ENCODE assay signal across 16 cellular contexts in genomic region chr1:198620198-198620597, GRCh38. TPM values are rescaled to one million over a fixed set of nuclear protein-coding genes. Genes with fewer than 3 reads are reported as not detected.
DNase-seq lines count a peak whose midpoint lies in the region; ATAC-seq and TF ChIP-seq lines count a peak whose summit lies in the region.
"Had no signal": no experiment of that assay in that cellular context is flagged by ENCODE, and none has a peak within 500 bp of the region (broad histone marks: within the 10 kb centered on the region; RNA-seq: fewer than 3 reads in every experiment).

No MANE protein-coding gene starts in this region.

- H4K91ac ChIP-seq in neuronal stem cell (ENCODE audit: low read depth, low read length, poor library complexity): no peak overlapping the region

- no CpG with 5 or more reads among the region's 3 CpGs for WGBS in neuronal stem cell (ENCODE audit: extremely low coverage in 2 of 2, insufficient read length in 2 of 2, insufficient replicate concordance in 1 of 2), 2 donors

- H3K18ac ChIP-seq in neuronal stem cell (ENCODE audit: low read length): no peak overlapping the region

- H2BK120ac ChIP-seq in neuronal stem cell (ENCODE audit: low read depth, low read length): no peak overlapping the region

- H2BK15ac ChIP-seq in neuronal stem cell (ENCODE audit: low read length): no peak overlapping the region

- H2BK5ac ChIP-seq in neuronal stem cell (ENCODE audit: low read length): no peak overlapping the region

- no peaks in the 10 kb centered on the region for H3K36me3 ChIP-seq in BLaER1
- H3K36me3 ChIP-seq in DOHH2 (ENCODE audit: control insufficient read depth, low read length): peaks cover 2% of the 10 kb centered on the region; the same call in 1 of the 2 replicates
- no peaks in the 10 kb centered on the region for H3K36me3 ChIP-seq in lower lobe of right lung
- H3K36me3 ChIP-seq in neuronal stem cell (replicated peaks in 1 of 2; ENCODE audit: control insufficient read depth in 2 of 2, insufficient read depth in 2 of 2, low read length in 2 of 2): no peaks in the 10 kb centered on the region
- H3K36me3 ChIP-seq: adrenal gland, pancreas had no signal

- H4K8ac ChIP-seq in neuronal stem cell (ENCODE audit: low read depth, low read length): no peak overlapping the region

- H3K4me2 ChIP-seq in BLaER1 (peak overlapping the region; percentile 80), DOHH2 (ENCODE audit: low read length) (peak overlapping the region; percentile 96), neuronal stem cell (ENCODE audit: insufficient read depth, low read length, poor library complexity, severe bottlenecking) (no peak overlapping the region)
- H3K4me2 ChIP-seq: smooth muscle cell had no signal

- no peaks in the 10 kb centered on the region for H3K9me2 ChIP-seq in DOHH2 (replicated peaks; ENCODE audit: control insufficient read depth, low read length)

- no peak overlapping the region for H3K4ac ChIP-seq in neuronal stem cell (ENCODE audit: low read length)

- H3K14ac ChIP-seq in neuronal stem cell (ENCODE audit: low read length): no peak overlapping the region

- CTCF ChIA-PET in activated B cell treated with CpG ODN at 0.5 μM for 24 hours (lab: Charles Lee): interaction anchor here (1.1 to 7.3 kb wide), 16 partner anchors 9 to 154 kb away, joined by 3 to 46 read pairs (median 5); partner anchors contain the start of gene PTPRC

- H3K9me3 ChIP-seq in BLaER1 (no peaks in the 10 kb centered on the region), DOHH2 (ENCODE audit: control insufficient read depth, insufficient read depth, low read length) (no peaks in the 10 kb centered on the region), lower lobe of right lung (no peaks in the 10 kb centered on the region), neuronal stem cell (replicated peaks in 1 of 2; ENCODE audit: control insufficient read depth in 2 of 2, insufficient read depth in 1 of 2, low read depth in 1 of 2, low read length in 2 of 2) (no peaks in the 10 kb centered on the region)
- H3K9me3 ChIP-seq: adrenal gland, pancreas had no signal

- no peaks in the 10 kb centered on the region for H3K36me3 Mint-ChIP-seq in activated B cell treated with CpG ODN at 0.5 μM for 24 hours (ENCODE audit: low read depth)

- intact Hi-C loops in activated B cell treated with CpG ODN at 0.5 μM for 24 hours (cut with micrococcal nuclease): loop anchor here (1.0 to 10.0 kb wide), 2 partner anchors 8 to 365 kb away; no protein-coding TSS in a partner anchor
- intact Hi-C loops in lower lobe of right lung (cut with DNase I): no loop called here

- H3K9me3 Mint-ChIP-seq in activated B cell treated with CpG ODN at 0.5 μM for 24 hours: no peaks in the 10 kb centered on the region

- H3F3A ChIP-seq in DOHH2 (ENCODE audit: control insufficient read depth, insufficient read depth): peaks cover 66% of the 10 kb centered on the region

- DNase-seq in activated B cell treated with CpG ODN at 0.5 μM for 24 hours (no peak), lower lobe of right lung (no peak), AG08395 (ENCODE audit: low spot score) (no peak), kidney glomerular epithelial cell (lab: John Stamatoyannopoulos, UW) (no peak), neuronal stem cell (ENCODE audit: low spot score) (no peak)
- DNase-seq in activated effector memory CD4-positive, alpha-beta T cell treated with Interleukin-2 at 50 U/mL for 16 hours: no peak
- DNase-seq: adrenal gland, DMS79, NCI-H2029 treated with DMSO at 0.1 percent for 48 hours, NCI-H69, pancreas had no signal

- no peak overlapping the region for H3K23ac ChIP-seq in neuronal stem cell (ENCODE audit: low read depth, low read length, poor library complexity)

- peaks cover 83% of the 10 kb centered on the region for H3K4me1 Mint-ChIP-seq in activated B cell treated with CpG ODN at 0.5 μM for 24 hours

- H3K4me3 Mint-ChIP-seq in activated B cell treated with CpG ODN at 0.5 μM for 24 hours: peak overlapping the region; percentile 79

- ATAC-seq in activated B cell treated with CpG ODN at 0.5 μM for 24 hours (ENCODE audit: low read depth) (no peak), lower lobe of right lung (no peak)

- no peaks in the 10 kb centered on the region for H4K20me1 ChIP-seq in BLaER1
- H4K20me1 ChIP-seq in DOHH2 (ENCODE audit: control insufficient read depth, insufficient read depth, low read depth, low read length): no peaks in the 10 kb centered on the region

- H3K27me3 Mint-ChIP-seq in activated B cell treated with CpG ODN at 0.5 μM for 24 hours: no peaks in the 10 kb centered on the region

- H3K27ac ChIP-seq in BLaER1 (peak overlapping the region; percentile 88), DOHH2 (ENCODE audit: low read depth, low read length) (peak overlapping the region; percentile 100), lower lobe of right lung (peak overlapping the region; percentile 69), neuronal stem cell (replicated peaks; ENCODE audit: low read length) (no peak overlapping the region)
- H3K27ac ChIP-seq: pancreas, RWPE1 had no signal

- 0 out of 2 replicates have a peak, but pooled peaks cover 3% of the 10 kb centered on the region for H3K79me2 ChIP-seq in DOHH2 (ENCODE audit: control insufficient read depth, low read length)

- no peak overlapping the region for H2AFZ ChIP-seq in neuronal stem cell (ENCODE audit: low read length)

- peaks cover 44% of the 10 kb centered on the region for H3K4me1 ChIP-seq in BLaER1
- H3K4me1 ChIP-seq in DOHH2 (ENCODE audit: control insufficient read depth, low read length): peaks cover 98% of the 10 kb centered on the region
- H3K4me1 ChIP-seq in lower lobe of right lung: peaks cover 5% of the 10 kb centered on the region
- no peaks in the 10 kb centered on the region for H3K4me1 ChIP-seq in neuronal stem cell (ENCODE audit: control insufficient read depth in 2 of 2, insufficient read depth in 1 of 2, low read depth in 1 of 2, low read length in 2 of 2)
- H3K4me1 ChIP-seq: adrenal gland, pancreas had no signal

- H3K27ac Mint-ChIP-seq in activated B cell treated with CpG ODN at 0.5 μM for 24 hours: peak overlapping the region; percentile 97

- H3K27me3 ChIP-seq in BLaER1: no peaks in the 10 kb centered on the region
- no peaks in the 10 kb centered on the region for H3K27me3 ChIP-seq in DOHH2 (ENCODE audit: control insufficient read depth, low read length)
- H3K27me3 ChIP-seq in lower lobe of right lung (ENCODE audit: low read depth): no peaks in the 10 kb centered on the region
- no peaks in the 10 kb centered on the region for H3K27me3 ChIP-seq in neuronal stem cell (ENCODE audit: control insufficient read depth in 3 of 3, insufficient read depth in 3 of 3, low read depth in 1 of 3, low read length in 3 of 3)
- H3K27me3 ChIP-seq: adrenal gland, pancreas had no signal

- H3K79me1 ChIP-seq in neuronal stem cell (ENCODE audit: low read depth, low read length): peaks cover 2% of the 10 kb centered on the region

- no peak overlapping the region for H2BK12ac ChIP-seq in neuronal stem cell (ENCODE audit: low read length)

- H3K9ac ChIP-seq in BLaER1 (no peak overlapping the region; the same call in 1 of the 2 replicates), neuronal stem cell (ENCODE audit: low read depth, low read length, poor library complexity) (no peak overlapping the region)

- POLR2A ChIA-PET in activated B cell treated with CpG ODN at 0.5 μM for 24 hours (lab: Charles Lee): interaction anchor here (1.0 to 7.4 kb wide), 25 partner anchors 11 to 108 kb away, joined by 3 to 307 read pairs (median 16); partner anchors contain the start of gene PTPRC

- H2AK5ac ChIP-seq in neuronal stem cell (ENCODE audit: low read depth, low read length): no peak overlapping the region

- no peak overlapping the region for H3K4me3 ChIP-seq in BLaER1
- H3K4me3 ChIP-seq in DOHH2 (ENCODE audit: low read length): peak overlapping the region; percentile 72
- H3K4me3 ChIP-seq in lower lobe of right lung: no peak overlapping the region
- no peak overlapping the region for H3K4me3 ChIP-seq in neuronal stem cell (ENCODE audit: low read length in 2 of 2)
- H3K4me3 ChIP-seq: adrenal gland, pancreas, smooth muscle cell had no signal

- TF ChIP-seq CTCF in DOHH2 (IDR thresholded peaks at IDR 0.05; ENCODE audit: low read depth, low read length, poor library complexity, severe bottlenecking) (no peak), activated B cell treated with CpG ODN at 0.5 μM for 24 hours (IDR thresholded peaks at IDR 0.05) (no peak), lower lobe of right lung (IDR thresholded peaks at IDR 0.05) (no peak)

RNA-seq across cellular contexts. Expression of gene PTPRC, which starts 18.6 kb away (rescaled TPM):
- total RNA-seq in activated B cell treated with CpG ODN at 0.5 μM for 24 hours: 426 and 506 TPM in 2 replicates
- total RNA-seq in lower lobe of right lung: 214 TPM
- not detected for polyA plus RNA-seq in neuronal stem cell (2013, experiment 1 of 2)
- not detected for polyA plus RNA-seq in neuronal stem cell (2013, experiment 2 of 2)
- total RNA-seq: MCF 10A had no signal
- polyA plus RNA-seq: smooth muscle cell had no signal
